In genomic region chr16:9012848-9013507, GRCh38 we compare ENCODE assay signal across 1 cellular context.
TF ChIP-seq lines count a peak whose summit lies in the region.

No MANE protein-coding gene starts in this region.

TF ChIP-seq in H1, 55 proteins besides CTCF, POLR2A, EP300 and RAD21 (continued from another document):
- TF ChIP-seq SIRT6 (IDR thresholded peaks at IDR 0.05; ENCODE audit: low read length) (no peak), SIX5 (IDR thresholded peaks at IDR 0.05; ENCODE audit: low read depth, low read length) (no peak), MAFK (IDR thresholded peaks at IDR 0.05; ENCODE audit: low read depth, low read length) (no peak), CBX5 (IDR thresholded peaks at IDR 0.05; ENCODE audit: low read depth, low read length) (no peak), SUZ12 (IDR thresholded peaks at IDR 0.05; ENCODE audit: low read length) (no peak; the same call in 1 of the 2 replicates), CREB1 (IDR thresholded peaks at IDR 0.05) (0 out of 2 replicates have a peak, but pooled peaks have one; percentile 53), E2F6 (IDR thresholded peaks at IDR 0.05) (peak; percentile 70), HDAC6 (IDR thresholded peaks at IDR 0.05; ENCODE audit: low read depth, low read length) (no peak), CHD1 (IDR thresholded peaks at IDR 0.05; ENCODE audit: low read depth, low read length) (no peak), POLR2AphosphoS5 (IDR thresholded peaks at IDR 0.05; ENCODE audit: low read depth, low read length) (no peak), ASH2L (IDR thresholded peaks at IDR 0.05; ENCODE audit: low read length) (peak; percentile 52), RBBP5 (IDR thresholded peaks at IDR 0.05; ENCODE audit: borderline replicate concordance, low read depth, low read length) (peak; percentile 60; the same call in 1 of the 2 replicates), POU5F1 (IDR thresholded peaks at IDR 0.05; ENCODE audit: low read depth, low read length) (no peak), SAP30 (IDR thresholded peaks at IDR 0.05; ENCODE audit: insufficient read depth, insufficient replicate concordance, low read length) (no peak), TBP (IDR thresholded peaks at IDR 0.05; ENCODE audit: low read depth, low read length) (peak; percentile 33; the same call in 1 of the 2 replicates), CTBP2 (IDR thresholded peaks at IDR 0.05; ENCODE audit: borderline replicate concordance, insufficient read depth, insufficient read length, low read length) (peak; percentile 41), TAF7 (optimal IDR thresholded peaks at IDR 0.05; ENCODE audit: borderline replicate concordance, low read depth, low read length) (no peak), ZNF274 (IDR thresholded peaks at IDR 0.05; ENCODE audit: borderline replicate concordance, extremely low read depth, low read length) (no peak), JUND (IDR thresholded peaks at IDR 0.05; ENCODE audit: low read length) (no peak), SIN3A (conservative IDR thresholded peaks at IDR 0.05 in 1 of 2, IDR thresholded peaks at IDR 0.05 in 1 of 2; ENCODE audit: low read depth in 1 of 2, low read length in 2 of 2) (0 out of 4 replicates have a peak, but pooled peaks of 1 of the 2 experiments have one; percentile 37), EZH2 (IDR thresholded peaks at IDR 0.05; ENCODE audit: low read depth, low read length, severe bottlenecking) (no peak), CHD7 (IDR thresholded peaks at IDR 0.05; ENCODE audit: insufficient replicate concordance, low read length) (no peak), RFX5 (IDR thresholded peaks at IDR 0.05; ENCODE audit: borderline replicate concordance, low read depth, low read length) (no peak)
